Comparison of ENCODE assay signal across 20 cellular contexts in the genomic region with DNA sequence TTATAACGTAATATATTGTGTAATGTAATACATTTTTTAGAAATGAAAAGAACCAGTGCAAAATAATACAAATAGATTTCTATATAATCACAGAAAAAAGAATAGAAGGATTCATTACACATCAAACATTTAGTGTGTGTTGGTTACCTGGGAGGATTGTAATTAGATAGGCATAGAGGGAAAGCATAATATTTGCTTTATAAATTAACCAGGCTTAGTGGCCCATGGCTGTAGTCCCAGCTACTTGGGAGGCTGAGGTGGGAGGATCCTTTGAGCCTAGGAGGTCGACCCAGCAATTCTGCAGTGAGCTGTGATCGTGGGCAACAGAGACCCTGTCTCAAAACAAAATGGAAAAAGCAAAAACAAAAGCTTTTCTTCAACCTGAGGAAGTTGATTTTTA.
"Had no signal": no experiment of that assay in that cellular context is flagged by ENCODE, and none has a peak within 500 bp of the region (broad histone marks: within the 10 kb centered on the region; RNA-seq: fewer than 3 reads in every experiment).

No MANE protein-coding gene starts in this region.

- DNase-seq: cortex of kidney; effector memory CD8-positive, alpha-beta T cell; erythroblast; esophagus squamous epithelium; foreskin melanocyte; natural killer cell; occipital lobe; ovary; posterior cingulate gyrus; psoas muscle; sigmoid colon; stimulated activated CD4-positive, alpha-beta T cell treated with anti-CD3 and anti-CD28 coated beads, Interleukin-2, amount 100 ng/mL, for 24 hours; stimulated activated CD4-positive, alpha-beta T cell treated with anti-CD3 and anti-CD28 coated beads, Interleukin-4, amount 100 ng/mL, for 24 hours; stimulated activated naive CD8-positive, alpha-beta T cell treated with anti-CD3 and anti-CD28 coated beads, Interleukin-15, Interleukin-2, amounts not matched to agents 100 U/mL and 50 U/mL, for 24 hours; upper lobe of left lung had no signal

- H3K27ac ChIP-seq: esophagus squamous epithelium, ovary, psoas muscle, sigmoid colon, thoracic aorta, tibial nerve, upper lobe of left lung had no signal

- ATAC-seq: effector memory CD8-positive, alpha-beta T cell; left lobe of liver; natural killer cell; psoas muscle; right cardiac atrium; stimulated activated memory B cell treated with anti-CD40 and anti-IgM and Interleukin-4, amounts not matched to agents 10 μg/mL and 1 μg/mL and 100 μg/mL, for 72 hours; stimulated activated naive CD8-positive, alpha-beta T cell treated with anti-CD3 and anti-CD28 coated beads, Interleukin-15, Interleukin-2, amounts not matched to agents 100 U/mL and 50 U/mL, for 24 hours had no signal
